In genomic region chr10:15896654-15897053, GRCh38 we compare ENCODE assay signal across 22 cellular contexts.
"Had no signal": no experiment of that assay in that cellular context is flagged by ENCODE, and none has a peak within 500 bp of the region (broad histone marks: within the 10 kb centered on the region; RNA-seq: fewer than 3 reads in every experiment).

No MANE protein-coding gene starts in this region.

- H3K27me3 ChIP-seq: sigmoid colon had no signal

- H3K9me3 ChIP-seq: left ventricle myocardium inferior, mucosa of descending colon, pancreas, prostate gland, sigmoid colon, spleen, suprapubic skin, tibial nerve, uterus had no signal

- DNase-seq: hypothalamus; islet precursor cell; left ventricle myocardium inferior; midbrain; mucosa of descending colon; naive thymus-derived CD4-positive, alpha-beta T cell; pancreas; posterior cingulate gyrus; retina; right cardiac atrium; sigmoid colon; small intestine; spleen; stimulated activated CD4-positive, alpha-beta T cell treated with anti-CD3 and anti-CD28 coated beads, Interleukin-4, amount 100 ng/mL, for 24 hours; stimulated activated naive CD4-positive, alpha-beta T cell; uterus had no signal

- FAIRE-seq: pancreas, small intestine had no signal

- H3K4me3 ChIP-seq: left ventricle myocardium inferior, lung, mucosa of descending colon, pancreas, prostate gland, sigmoid colon, spleen, suprapubic skin, tibial nerve, uterus had no signal

- ATAC-seq: mucosa of descending colon; naive thymus-derived CD4-positive, alpha-beta T cell; natural killer cell treated with Interleukin-12 subunit alpha and Interleukin-12 subunit beta and Interleukin-15 and Interleukin-18, amount 100 ng/mL, for 72 hours; pancreas; right cardiac atrium; stimulated activated effector memory CD8-positive, alpha-beta T cell treated with anti-CD3 and anti-CD28 coated beads, Interleukin-12 subunit alpha, Interleukin-12 subunit beta, amount 100 ng/mL, for 72 hours had no signal

- H3K36me3 ChIP-seq: left ventricle myocardium inferior, pancreas, prostate gland, sigmoid colon, spleen, suprapubic skin, tibial nerve, uterus had no signal

- H3K27ac ChIP-seq: left ventricle myocardium inferior, pancreas, prostate gland, sigmoid colon, spleen, suprapubic skin, tibial nerve, uterus had no signal

- H3K4me1 ChIP-seq: left ventricle myocardium inferior, pancreas, prostate gland, sigmoid colon, spleen, suprapubic skin, tibial nerve, uterus had no signal
